14 cellular contexts compared by ENCODE assay signal in genomic region chr20:25459916-25460590, GRCh38. TPM values are rescaled to one million over a fixed set of nuclear protein-coding genes. Genes with fewer than 3 reads are reported as not detected.
DNase-seq lines count a peak whose midpoint lies in the region; ATAC-seq, FAIRE-seq and TF ChIP-seq lines count a peak whose summit lies in the region.
"Had no signal": no experiment of that assay in that cellular context is flagged by ENCODE, and none has a peak within 500 bp of the region (broad histone marks: within the 10 kb centered on the region; RNA-seq: fewer than 3 reads in every experiment).

No MANE protein-coding gene starts in this region.

- TF ChIP-seq POLR2A in NB4 (IDR thresholded peaks at IDR 0.05; ENCODE audit: extremely low read depth, insufficient read length) (no peak), HepG2 (IDR thresholded peaks at IDR 0.05; ENCODE audit: insufficient read depth in 1 of 2, low read depth in 2 of 2, low read length in 2 of 2) (no peak), upper lobe of left lung (IDR thresholded peaks at IDR 0.05) (no peak)

- no peak for TF ChIP-seq RAD21 in HepG2 (CRISPR knock-in tag; IDR thresholded peaks at IDR 0.05)

- no peaks in the 10 kb centered on the region for H3K9me3 Mint-ChIP-seq in stimulated activated naive B cell treated with anti-CD40 and anti-IgM and Interleukin-4, amounts not matched to agents 10 μg/mL and 1 μg/mL and 100 μg/mL, for 72 hours
- H3K9me3 Mint-ChIP-seq: CD4-positive, alpha-beta T cell had no signal

- intact Hi-C loops in HepG2 (cut with micrococcal nuclease; ENCODE audit: unreplicated experiment), result loop anchor here (1.0 kb wide), 1 partner anchor 45 kb away; no protein-coding TSS in a partner anchor
- intact Hi-C loops in psoas muscle (cut with DNase I), result no loop called here

- 92% methylated on average over 12 of the region's 13 CpGs for WGBS in HepG2 (ENCODE audit: low lambda C conversion rate)
- 80 to 90% methylated on average over 3 to 13 of the region's 13 CpGs for WGBS in upper lobe of left lung, 2 donors
- 82 to 89% (median 88%) methylated on average over 13 of the region's 13 CpGs for WGBS in psoas muscle, 3 donors

- peaks cover 3 to 6% of the 10 kb centered on the region in 2 donors for H3K4me1 Mint-ChIP-seq in stimulated activated naive B cell treated with anti-CD40 and anti-IgM and Interleukin-4, amounts not matched to agents 10 μg/mL and 1 μg/mL and 100 μg/mL, for 72 hours

- peak overlapping the region; percentile 6 for H3K27ac Mint-ChIP-seq in stimulated activated naive B cell treated with anti-CD40 and anti-IgM and Interleukin-4, amounts not matched to agents 10 μg/mL and 1 μg/mL and 100 μg/mL, for 72 hours
- H3K27ac Mint-ChIP-seq: CD4-positive, alpha-beta T cell had no signal

- no TSS peak for BruUV-seq in HepG2 (replicated peaks; lab: Mats Ljungman, UMichigan)

- no peak for FAIRE-seq in HepG2 (lab: Jason Lieb, UNC)
- FAIRE-seq: A204.1, D721Med, HTR-8/SVneo had no signal

- POLR2A ChIA-PET in HepG2 (lab: Yijun Ruan, JAX), result no interaction called here

- no peak overlapping the region for H2AFZ ChIP-seq in HepG2 (ENCODE audit: low read length)

- no peak overlapping the region for H3K4me2 ChIP-seq in HepG2 (ENCODE audit: low read depth, low read length)

- H3K36me3 ChIP-seq in HepG2 (replicated peaks in 1 of 2; ENCODE audit: control insufficient read depth in 1 of 2, insufficient read depth in 2 of 2, low read length in 2 of 2) (peaks cover 40 to 65% of the 10 kb centered on the region in 2 experiments), upper lobe of left lung (peaks cover 0 to 14% (median 6%) of the 10 kb centered on the region in 4 donors), psoas muscle (ENCODE audit: insufficient read depth in 1 of 2, low read depth in 1 of 2) (peaks cover 0 to 8% of the 10 kb centered on the region in 2 donors)

- H4K20me1 ChIP-seq in HepG2 (ENCODE audit: insufficient read depth, low read length), result no peaks in the 10 kb centered on the region

- no peaks in the 10 kb centered on the region for H3K36me3 Mint-ChIP-seq in stimulated activated naive B cell treated with anti-CD40 and anti-IgM and Interleukin-4, amounts not matched to agents 10 μg/mL and 1 μg/mL and 100 μg/mL, for 72 hours

- no peaks in the 10 kb centered on the region for H3K27me3 ChIP-seq in HepG2 (ENCODE audit: control insufficient read depth in 1 of 2, insufficient read depth in 2 of 2, low read length in 2 of 2)
- no peaks in the 10 kb centered on the region for H3K27me3 ChIP-seq in upper lobe of left lung
- H3K27me3 ChIP-seq in psoas muscle (ENCODE audit: insufficient read depth in 3 of 3, low read length in 2 of 3), result no peaks in the 10 kb centered on the region

- ATAC-seq in HepG2 (peak; percentile 8), upper lobe of left lung (ENCODE audit: low FRiP score in 2 of 2) (no peak), psoas muscle (no peak)
- no peak for ATAC-seq in stimulated activated naive B cell treated with anti-CD40 and anti-IgM and Interleukin-4, amounts not matched to agents 10 μg/mL and 1 μg/mL and 100 μg/mL, for 72 hours (replicated peaks)
- ATAC-seq: HCT116 had no signal

- in situ Hi-C loops in HepG2 (cut with HindIII; ENCODE audit: extremely low pct_ligation_motif_present, low pct_unique_long_range_greater_than_20kb), result no loop called here

- CTCF ChIA-PET in HepG2 (lab: Yijun Ruan, JAX; ENCODE audit: low intra/inter-chr PET ratio, low total read pairs), result no interaction called here

- H3K9ac ChIP-seq in HepG2 (ENCODE audit: insufficient read depth, low read depth, low read length), result no peak overlapping the region

- TF ChIP-seq EP300 in HepG2 (IDR thresholded peaks at IDR 0.05; ENCODE audit: low read depth in 2 of 2, low read length in 2 of 2), result no peak
- no peak for TF ChIP-seq EP300 in HepG2 (CRISPR knock-in tag; IDR thresholded peaks at IDR 0.05; ENCODE audit: borderline replicate concordance)
- TF ChIP-seq EP300 in upper lobe of left lung (IDR thresholded peaks at IDR 0.05), result no peak

- no peak overlapping the region for H3K4me3 Mint-ChIP-seq in stimulated activated naive B cell treated with anti-CD40 and anti-IgM and Interleukin-4, amounts not matched to agents 10 μg/mL and 1 μg/mL and 100 μg/mL, for 72 hours
- H3K4me3 Mint-ChIP-seq: CD4-positive, alpha-beta T cell had no signal

- peak; percentile 13 for DNase-seq in CD1c-positive myeloid dendritic cell (ENCODE audit: extremely low spot score)
- peak; percentile 23 for DNase-seq in NB4 (ENCODE audit: low read depth)
- no peak for DNase-seq in HepG2 (ENCODE audit: low spot score)
- DNase-seq in stimulated activated naive B cell treated with anti-CD40 and anti-IgM and Interleukin-4, amounts not matched to agents 10 μg/mL and 1 μg/mL and 100 μg/mL, for 72 hours, result no peak
- no peak for DNase-seq in T-helper 1 cell
- DNase-seq in upper lobe of left lung, result no peak
- DNase-seq in psoas muscle, result no peak
- DNase-seq: CD4-positive, alpha-beta T cell; DMS153; GF-D8 had no signal

- H3K27me3 Mint-ChIP-seq in stimulated activated naive B cell treated with anti-CD40 and anti-IgM and Interleukin-4, amounts not matched to agents 10 μg/mL and 1 μg/mL and 100 μg/mL, for 72 hours, result peaks cover 0 to 7% of the 10 kb centered on the region in 2 donors
- H3K27me3 Mint-ChIP-seq: CD4-positive, alpha-beta T cell had no signal

- TF ChIP-seq CTCF in NB4 (IDR thresholded peaks at IDR 0.05; ENCODE audit: low read depth, low read length) (no peak), HepG2 (CRISPR knock-in tag; IDR thresholded peaks at IDR 0.05) (no peak), upper lobe of left lung (IDR thresholded peaks at IDR 0.05) (no peak), psoas muscle (IDR thresholded peaks at IDR 0.05) (no peak)

- no peaks in the 10 kb centered on the region for H3K4me1 ChIP-seq in HepG2 (ENCODE audit: insufficient read depth, low read length)
- no peaks in the 10 kb centered on the region for H3K4me1 ChIP-seq in upper lobe of left lung
- H3K4me1 ChIP-seq in psoas muscle, result no peaks in the 10 kb centered on the region

- no peaks in the 10 kb centered on the region for H3K9me3 ChIP-seq in HepG2 (ENCODE audit: low read length)
- no peaks in the 10 kb centered on the region for H3K9me3 ChIP-seq in upper lobe of left lung
- H3K9me3 ChIP-seq in psoas muscle, result no peaks in the 10 kb centered on the region

- H3K27ac ChIP-seq in HepG2 (ENCODE audit: extremely low read length, insufficient read depth, low read length) (no peak overlapping the region), upper lobe of left lung (no peak overlapping the region), psoas muscle (no peak overlapping the region)

- H3K4me3 ChIP-seq in NB4 (ENCODE audit: low read depth, low read length), result no peak overlapping the region
- no peak overlapping the region for H3K4me3 ChIP-seq in HepG2 (replicated peaks in 1 of 3; ENCODE audit: insufficient read depth in 1 of 3, low read depth in 2 of 3, low read length in 3 of 3)
- no peak overlapping the region for H3K4me3 ChIP-seq in upper lobe of left lung
- H3K4me3 ChIP-seq in psoas muscle, result no peak overlapping the region

- no peaks in the 10 kb centered on the region for H3K79me2 ChIP-seq in HepG2 (ENCODE audit: insufficient read depth, low read length)

TF ChIP-seq in HepG2, 621 proteins besides CTCF, POLR2A, EP300 and RAD21:
- TF ChIP-seq RXRA (CRISPR knock-in tag; IDR thresholded peaks at IDR 0.05), result 0 out of 2 replicates have a peak, but pooled peaks have one; percentile 8
- no peak for TF ChIP-seq ATAD3A (CRISPR knock-in tag; IDR thresholded peaks at IDR 0.05)
- no peak for TF ChIP-seq ZBTB43 (CRISPR knock-in tag; conservative IDR thresholded peaks at IDR 0.05)
TF ChIP-seq in HepG2: peak in this region for 1.

RNA-seq across cellular contexts. Expression of gene GINS1, which starts 52.6 kb away (rescaled TPM):
- 59.9 and 74.6 TPM in 2 replicates for total RNA-seq in HepG2 (2016; rRNA removed; fragmentation: Illumina TruSeq; extraction: Trizol)
- 12.1 and 13.7 TPM in 2 replicates for total RNA-seq in HepG2 (2016; cell fraction: cytosol; rRNA removed; fragmentation: Illumina TruSeq; extraction: Trizol; ENCODE audit: low read depth)
- total RNA-seq in HepG2 (2016; cell fraction: insoluble cytoplasmic fraction; rRNA removed; fragmentation: Illumina TruSeq; extraction: Trizol), result 62.2 and 82.5 TPM in 2 replicates
- 27.4 and 32.8 TPM in 2 replicates for total RNA-seq in HepG2 (2016; cell fraction: membrane; rRNA removed; fragmentation: Illumina TruSeq; extraction: Trizol)
- 30.1 and 33.0 TPM in 2 replicates for total RNA-seq in HepG2 (2016; cell fraction: nucleus; rRNA removed; fragmentation: Illumina TruSeq; extraction: Trizol)
- 10.3 and 14.6 TPM in 2 replicates for polyA plus RNA-seq in HepG2 (2011; rRNA removed)
- polyA plus RNA-seq in HepG2 (2011; cell fraction: cytosol; rRNA removed), result 8.1 and 9.7 TPM in 2 replicates
- 5.7 and 6.6 TPM in 2 replicates for polyA plus RNA-seq in HepG2 (2011; cell fraction: nucleus; rRNA removed)
- 6.6 and 15.3 TPM in 2 replicates for polyA plus RNA-seq in HepG2 (2012)
- polyA plus RNA-seq in HepG2 (2016; cell fraction: cytosol; fragmentation: Illumina TruSeq; extraction: Trizol; ENCODE audit: low read depth), result 3.4 and 3.7 TPM in 2 replicates
- 62.2 and 68.3 TPM in 2 replicates for polyA plus RNA-seq in HepG2 (2016; cell fraction: insoluble cytoplasmic fraction; fragmentation: Illumina TruSeq; extraction: Trizol; ENCODE audit: low read depth)
- 11.0 and 11.7 TPM in 2 replicates for polyA plus RNA-seq in HepG2 (2016; cell fraction: membrane; fragmentation: Illumina TruSeq; extraction: Trizol; ENCODE audit: low read depth)
- polyA plus RNA-seq in HepG2 (2016; cell fraction: nucleus; fragmentation: Illumina TruSeq; extraction: Trizol; ENCODE audit: insufficient read depth, low read depth), result 50.8 and 54.7 TPM in 2 replicates
- polyA minus RNA-seq in HepG2 (2011; rRNA and poly(A)+ RNA removed; ENCODE audit: low replicate concordance), result 9.2 and 15.1 TPM in 2 replicates
- 8.7 and 11.2 TPM in 2 replicates for polyA minus RNA-seq in HepG2 (2011; cell fraction: cytosol; rRNA and poly(A)+ RNA removed)
- 8.8 and 9.4 TPM in 2 replicates for polyA minus RNA-seq in HepG2 (2011; cell fraction: nucleus; rRNA and poly(A)+ RNA removed)
- total RNA-seq in upper lobe of left lung, result 1 to 10 TPM in 2 of 6 donors, under 1 TPM in 4; under 0.01 to 1.8 (median 0.77) TPM
- under 1 TPM in 3 of 4 donors, not detected in 1; 0.11 to 0.20 (median 0.15) TPM for total RNA-seq in psoas muscle
- under 1 TPM; 0.07 to 0.67 (median 0.31) TPM for polyA plus RNA-seq in psoas muscle

Comparison
In these comparisons a context has a peak if more than half of its experiments do, and no peak if none do; other contexts are left out.
1. DNase-seq: peak in CD1c-positive myeloid dendritic cell (single experiment) and NB4 (single experiment); none in HepG2 (single experiment), stimulated activated naive B cell treated with anti-CD40 and anti-IgM and Interleukin-4, amounts not matched to agents 10 μg/mL and 1 μg/mL and 100 μg/mL, for 72 hours (single experiment), T-helper 1 cell (0 of 5), upper lobe of left lung (0 of 2) and psoas muscle (0 of 2).
2. RNA of gene GINS1, which starts 52.6 kb away (total RNA-seq): 12.1 to 82.5 TPM in HepG2; under 0.01 to 1.8 TPM in upper lobe of left lung and 0.11 to 0.20 TPM in psoas muscle; every median in the first group is over 4 times any median in the second.